Comparison of ENCODE assay signal across 8 cellular contexts in genomic region chr10:91005276-91005675, GRCh38.
DNase-seq lines count a peak whose midpoint lies in the region; ATAC-seq and TF ChIP-seq lines count a peak whose summit lies in the region.
"Not testable (repeated sequence)": the region's sequence is repeated elsewhere in the genome, so short reads cannot be mapped to it uniquely, and the experiment has no call there.

No MANE protein-coding gene starts in this region.

- ATAC-seq in activated T-helper 17 cell treated with anti-CD3 and anti-CD28 coated beads, Interleukin-2, amount 50 U/mL, for 72 hours (replicated peaks): peak; percentile 35
- ATAC-seq in memory B cell (ENCODE audit: low read depth); stimulated activated effector memory CD8-positive, alpha-beta T cell treated with anti-CD3 and anti-CD28 coated beads, Interleukin-12 subunit alpha, Interleukin-12 subunit beta, amount 100 ng/mL, for 72 hours: not testable (repeated sequence)

- not testable (repeated sequence) for H3K9me3 ChIP-seq in KOPT-K1 (ENCODE audit: insufficient read depth, low read length, poor library complexity, severe bottlenecking); tibial artery

- not testable (repeated sequence) for H3K36me3 Mint-ChIP-seq in activated T-helper 17 cell treated with anti-CD3 and anti-CD28 coated beads, Interleukin-2, amount 50 U/mL, for 72 hours (ENCODE audit: low read depth); activated naive CD8-positive, alpha-beta T cell treated with anti-CD3 and anti-CD28 coated beads for 36 hours; memory B cell; stimulated activated effector memory CD8-positive, alpha-beta T cell treated with anti-CD3 and anti-CD28 coated beads, Interleukin-12 subunit alpha, Interleukin-12 subunit beta, amount 100 ng/mL, for 72 hours

- intact Hi-C loops in tibial artery (cut with DNase I; ENCODE audit: low total_unique reads): not testable (repeated sequence)

- peak overlapping the region; percentile 86 for H3K27ac Mint-ChIP-seq in activated T-helper 17 cell treated with anti-CD3 and anti-CD28 coated beads, Interleukin-2, amount 50 U/mL, for 72 hours
- H3K27ac Mint-ChIP-seq in activated naive CD8-positive, alpha-beta T cell treated with anti-CD3 and anti-CD28 coated beads for 36 hours: peak overlapping the region; percentile 64
- H3K27ac Mint-ChIP-seq in memory B cell: peak overlapping the region; percentile 56
- peak overlapping the region; percentile 65 for H3K27ac Mint-ChIP-seq in stimulated activated effector memory CD8-positive, alpha-beta T cell treated with anti-CD3 and anti-CD28 coated beads, Interleukin-12 subunit alpha, Interleukin-12 subunit beta, amount 100 ng/mL, for 72 hours

- H3K4me1 ChIP-seq in tibial artery: peaks cover 0 to 31% (median 14%) of the 10 kb centered on the region in 4 donors

- H3K9me3 Mint-ChIP-seq in activated T-helper 17 cell treated with anti-CD3 and anti-CD28 coated beads, Interleukin-2, amount 50 U/mL, for 72 hours; activated naive CD8-positive, alpha-beta T cell treated with anti-CD3 and anti-CD28 coated beads for 36 hours; memory B cell; stimulated activated effector memory CD8-positive, alpha-beta T cell treated with anti-CD3 and anti-CD28 coated beads, Interleukin-12 subunit alpha, Interleukin-12 subunit beta, amount 100 ng/mL, for 72 hours: not testable (repeated sequence)

- not testable (repeated sequence) for H3K27me3 ChIP-seq in tibial artery

- DNase-seq in GM12865 (ENCODE audit: low read depth): peak; percentile 61
- peak; percentile 21 for DNase-seq in activated CD4-positive, alpha-beta T cell treated with anti-CD3 and anti-CD28 coated beads for 48 hours
- not testable (repeated sequence) for DNase-seq in activated naive CD8-positive, alpha-beta T cell treated with anti-CD3 and anti-CD28 coated beads for 36 hours; memory B cell (ENCODE audit: low spot score in 2 of 2); stimulated activated effector memory CD8-positive, alpha-beta T cell treated with anti-CD3 and anti-CD28 coated beads, Interleukin-12 subunit alpha, Interleukin-12 subunit beta, amount 100 ng/mL, for 72 hours (ENCODE audit: low spot score in 2 of 2); tibial artery

- H3K27ac ChIP-seq in KOPT-K1 (ENCODE audit: low read depth, low read length, poor library complexity, severe bottlenecking) (peak overlapping the region; percentile 91), tibial artery (peak overlapping the region; percentile 54 to 58)

- H3K4me1 Mint-ChIP-seq in activated T-helper 17 cell treated with anti-CD3 and anti-CD28 coated beads, Interleukin-2, amount 50 U/mL, for 72 hours: peaks cover 21% of the 10 kb centered on the region
- H3K4me1 Mint-ChIP-seq in activated naive CD8-positive, alpha-beta T cell treated with anti-CD3 and anti-CD28 coated beads for 36 hours: peaks cover 42% of the 10 kb centered on the region
- H3K4me1 Mint-ChIP-seq in memory B cell: peaks cover 22% of the 10 kb centered on the region
- peaks cover 45% of the 10 kb centered on the region for H3K4me1 Mint-ChIP-seq in stimulated activated effector memory CD8-positive, alpha-beta T cell treated with anti-CD3 and anti-CD28 coated beads, Interleukin-12 subunit alpha, Interleukin-12 subunit beta, amount 100 ng/mL, for 72 hours

- H3K27me3 Mint-ChIP-seq in activated T-helper 17 cell treated with anti-CD3 and anti-CD28 coated beads, Interleukin-2, amount 50 U/mL, for 72 hours; activated naive CD8-positive, alpha-beta T cell treated with anti-CD3 and anti-CD28 coated beads for 36 hours; memory B cell: not testable (repeated sequence)

- H3K4me3 Mint-ChIP-seq in activated T-helper 17 cell treated with anti-CD3 and anti-CD28 coated beads, Interleukin-2, amount 50 U/mL, for 72 hours: peak overlapping the region; percentile 72
- H3K4me3 Mint-ChIP-seq in activated naive CD8-positive, alpha-beta T cell treated with anti-CD3 and anti-CD28 coated beads for 36 hours; memory B cell: not testable (repeated sequence)
- H3K4me3 Mint-ChIP-seq in stimulated activated effector memory CD8-positive, alpha-beta T cell treated with anti-CD3 and anti-CD28 coated beads, Interleukin-12 subunit alpha, Interleukin-12 subunit beta, amount 100 ng/mL, for 72 hours: peak overlapping the region; percentile 7

- peak overlapping the region; percentile 16 for H3K4me3 ChIP-seq in GM12865 (ENCODE audit: low read depth, low read length)
- H3K4me3 ChIP-seq in tibial artery: not testable (repeated sequence)

- not testable (repeated sequence) for H3K36me3 ChIP-seq in KOPT-K1 (ENCODE audit: insufficient read depth, low read length); tibial artery

- not testable (repeated sequence) for TF ChIP-seq CTCF in GM12865 (IDR thresholded peaks at IDR 0.05; ENCODE audit: insufficient read depth, low read depth, low read length, missing control alignments); tibial artery (IDR thresholded peaks at IDR 0.05)
